In the genomic region with DNA sequence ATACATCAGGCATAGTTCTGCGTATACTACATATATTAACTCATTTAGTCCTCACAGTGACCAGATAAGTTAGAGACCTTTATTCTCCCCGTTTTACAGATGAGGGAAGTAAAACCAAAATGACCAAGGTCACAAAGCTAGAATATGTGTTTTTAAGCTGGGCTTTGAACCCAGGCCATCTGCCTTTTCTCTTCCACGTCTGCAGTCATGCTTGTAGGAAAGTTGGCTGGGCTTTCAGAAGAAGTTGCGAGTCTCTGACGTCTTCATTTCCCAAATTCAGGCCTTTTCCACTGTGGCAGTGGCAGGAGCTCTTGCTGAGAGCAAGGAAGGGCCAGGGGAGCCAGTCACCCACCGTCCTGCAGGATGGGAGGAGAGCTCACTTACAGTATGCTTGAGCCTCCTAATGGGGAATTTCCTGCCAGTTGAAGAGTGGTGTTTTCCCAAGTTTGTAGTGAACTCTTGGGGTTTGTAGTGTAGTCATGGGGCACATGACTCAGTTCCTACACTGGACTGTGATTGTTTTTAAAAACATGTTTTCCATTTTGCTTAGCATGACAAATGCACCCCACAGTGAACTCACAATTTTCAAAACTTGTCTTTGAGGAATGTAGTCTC, we compare ENCODE assay signal across 8 cellular contexts. TPM values are rescaled to one million over a fixed set of nuclear protein-coding genes. Genes with fewer than 3 reads are reported as not detected.
DNase-seq lines count a peak whose midpoint lies in the region; ATAC-seq and TF ChIP-seq lines count a peak whose summit lies in the region.

No MANE protein-coding gene starts in this region.

- H3K4me1 ChIP-seq in SJSA1 (replicated peaks) (peaks cover 29% of the 10 kb centered on the region), Karpas-422 (ENCODE audit: low read length) (no peaks in the 10 kb centered on the region)

- ATAC-seq in omental fat pad (ENCODE audit: low FRiP score): peak; percentile 88
- no peak for ATAC-seq in GM19467 (IDR thresholded peaks at IDR 0.05; ENCODE audit: unreplicated experiment)

- peak overlapping the region; percentile 63 for H3K27ac ChIP-seq in SJSA1
- H3K27ac ChIP-seq in Karpas-422 (ENCODE audit: low read length): no peak overlapping the region

- no peaks in the 10 kb centered on the region for H3K9me3 ChIP-seq in SJSA1 (replicated peaks)
- H3K9me3 ChIP-seq in Karpas-422 (ENCODE audit: low read length): no peaks in the 10 kb centered on the region

- H3K4me2 ChIP-seq in Karpas-422 (ENCODE audit: low read depth, low read length, poor library complexity, severe bottlenecking): no peak overlapping the region

- H3K36me3 ChIP-seq in SJSA1: peaks cover 14% of the 10 kb centered on the region
- peaks cover 3% of the 10 kb centered on the region; the same call in 1 of the 2 replicates for H3K36me3 ChIP-seq in Karpas-422 (ENCODE audit: insufficient read depth, low read length)

- no peak overlapping the region for H2AFZ ChIP-seq in Karpas-422 (ENCODE audit: low read length)

- no peaks in the 10 kb centered on the region for H4K20me1 ChIP-seq in Karpas-422 (ENCODE audit: insufficient read depth, low read depth, low read length)

- H3K4me3 ChIP-seq in GM12865 (ENCODE audit: low read depth, low read length) (no peak overlapping the region), SJSA1 (no peak overlapping the region), Karpas-422 (ENCODE audit: low read length) (no peak overlapping the region)

- TF ChIP-seq CTCF in GM12865 (IDR thresholded peaks at IDR 0.05; ENCODE audit: insufficient read depth, low read depth, low read length, missing control alignments) (no peak), omental fat pad (IDR thresholded peaks at IDR 0.05) (no peak)

- H3K9me2 ChIP-seq in Karpas-422 (replicated peaks; ENCODE audit: insufficient read depth, low read length): no peaks in the 10 kb centered on the region

- H3K79me2 ChIP-seq in Karpas-422 (ENCODE audit: low read length): no peaks in the 10 kb centered on the region; the same call in 1 of the 2 replicates

- DNase-seq in GM12865 (ENCODE audit: low read depth): peak; percentile 54
- peak; percentile 75 to 77 for DNase-seq in SJSA1 (ENCODE audit: low read depth in 1 of 2, low spot score in 2 of 2)
- DNase-seq in fibroblast of gingiva (ENCODE audit: low read depth): peak; percentile 91
- DNase-seq in omental fat pad (ENCODE audit: low spot score): peak; percentile 58
- no peak for DNase-seq in Karpas-422
- DNase-seq in NCI-H774 (lab: John Stamatoyannopoulos, UW): no peak
- no peak for DNase-seq in NCI-H748 (lab: John Stamatoyannopoulos, UW; ENCODE audit: unreplicated experiment)

- H3K9ac ChIP-seq in Karpas-422 (ENCODE audit: low read length): no peak overlapping the region

- H3K27me3 ChIP-seq in SJSA1 (replicated peaks): no peaks in the 10 kb centered on the region
- H3K27me3 ChIP-seq in Karpas-422 (ENCODE audit: low read length): no peaks in the 10 kb centered on the region

RNA-seq across cellular contexts. Expression of gene CYP17A1, which starts 34.2 kb away (rescaled TPM):
- total RNA-seq in SJSA1 (2014; rRNA removed; shearing (Covaris generic)): not detected in 2 replicates
- not detected for total RNA-seq in omental fat pad
- not detected in 2 replicates for total RNA-seq in Karpas-422 (2014; rRNA removed; shearing (Covaris generic); ENCODE audit: low replicate concordance)

RNA-seq across cellular contexts. Expression of gene BORCS7, which starts 51.0 kb away (rescaled TPM):
- total RNA-seq in SJSA1 (2014; rRNA removed; shearing (Covaris generic)): 31.9 and 41.9 TPM in 2 replicates
- 10 to 100 TPM; 37.5 to 43.4 (median 40.0) TPM for total RNA-seq in omental fat pad
- 9.5 and 17.7 TPM in 2 replicates for total RNA-seq in Karpas-422 (2014; rRNA removed; shearing (Covaris generic); ENCODE audit: low replicate concordance)

RNA-seq across cellular contexts. Expression of gene WBP1L, which starts 59.3 kb away (rescaled TPM):
- total RNA-seq in SJSA1 (2014; rRNA removed; shearing (Covaris generic)): 13.3 and 21.0 TPM in 2 replicates
- total RNA-seq in omental fat pad: 100 to 1,000 TPM; 106 to 214 (median 165) TPM
- total RNA-seq in Karpas-422 (2014; rRNA removed; shearing (Covaris generic); ENCODE audit: low replicate concordance): 34.8 and 43.0 TPM in 2 replicates

Comparison
In these comparisons a context has a peak if more than half of its experiments do, and no peak if none do; other contexts are left out.
1. DNase-seq: peak in GM12865 (single experiment), SJSA1 (2 of 2), fibroblast of gingiva (single experiment) and omental fat pad (single experiment); none in Karpas-422 (single experiment), NCI-H774 (single experiment) and NCI-H748 (single experiment).